16 cellular contexts compared by ENCODE assay signal in the genomic region with DNA sequence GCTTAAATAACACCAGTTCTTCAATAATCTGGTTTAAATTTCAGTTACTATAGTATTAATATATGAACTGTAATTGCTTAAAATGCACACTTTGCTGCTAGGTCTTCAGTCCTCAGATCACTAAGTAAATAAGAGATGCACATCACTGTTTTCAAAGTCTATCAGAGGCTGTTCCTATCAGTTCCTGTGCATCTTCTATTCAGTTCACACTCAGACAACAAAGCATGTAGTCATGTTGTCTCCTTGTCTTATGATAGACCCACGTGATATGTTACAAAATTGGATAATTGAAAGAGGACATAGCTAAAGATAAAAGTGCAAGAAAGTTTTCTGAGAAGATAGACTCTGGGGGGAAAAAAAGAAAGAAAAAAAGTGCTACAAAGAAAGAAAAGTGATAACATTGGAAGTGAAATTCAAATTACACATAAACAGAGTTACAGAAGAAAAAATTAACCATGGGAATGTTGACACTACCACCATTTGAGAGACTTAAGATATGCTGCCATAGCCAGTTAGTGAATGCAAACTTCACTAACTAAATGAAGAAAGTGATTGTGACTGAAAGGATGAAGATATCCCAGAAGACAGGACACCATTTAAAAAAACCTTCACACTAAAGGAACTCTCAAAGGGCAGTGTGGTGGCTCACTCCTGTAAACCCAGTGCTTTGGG. TPM values are rescaled to one million over a fixed set of nuclear protein-coding genes. Genes with fewer than 3 reads are reported as not detected.
DNase-seq lines count a peak whose midpoint lies in the region; ATAC-seq, FAIRE-seq and TF ChIP-seq lines count a peak whose summit lies in the region.
"Had no signal": no experiment of that assay in that cellular context is flagged by ENCODE, and none has a peak within 500 bp of the region (broad histone marks: within the 10 kb centered on the region; RNA-seq: fewer than 3 reads in every experiment).

No MANE protein-coding gene starts in this region.

- H3K36me3 ChIP-seq in SK-N-SH (replicated peaks in 1 of 2; ENCODE audit: control insufficient read depth in 1 of 2, insufficient read depth in 2 of 2, low read length in 1 of 2) (no peaks in the 10 kb centered on the region), trophoblast cell (ENCODE audit: control insufficient read depth in 1 of 2, insufficient read depth in 2 of 2, low read length in 2 of 2) (peaks cover 0 to 2% of the 10 kb centered on the region in 2 experiments)

- no peak overlapping the region for H4K12ac ChIP-seq in trophoblast cell (ENCODE audit: low read depth, low read length)

- H3K9ac ChIP-seq in SK-N-SH: no peak overlapping the region
- H3K9ac ChIP-seq in trophoblast cell (ENCODE audit: low read length): no peak overlapping the region

- H3K18ac ChIP-seq in trophoblast cell (ENCODE audit: low read length): no peak overlapping the region

- no peak overlapping the region for H2AK5ac ChIP-seq in trophoblast cell (ENCODE audit: low read length)

- H3K27me3 ChIP-seq in SK-N-SH (ENCODE audit: insufficient read depth) (no peaks in the 10 kb centered on the region), trophoblast cell (ENCODE audit: insufficient read depth, low read length) (no peaks in the 10 kb centered on the region)

- H4K91ac ChIP-seq in trophoblast cell (ENCODE audit: low read depth, low read length): peak overlapping the region; percentile 6

- FAIRE-seq in D721Med (lab: Jason Lieb, UNC): peak; percentile 64
- FAIRE-seq: GM18507 had no signal

- POLR2A ChIA-PET in SK-N-SH (lab: Yijun Ruan, JAX): no interaction called here

- TF ChIP-seq CTCF in SK-N-SH (IDR thresholded peaks at IDR 0.05) (no peak), D721Med (IDR thresholded peaks at IDR 0.05; ENCODE audit: insufficient read depth, missing control alignments) (no peak), coronary artery (IDR thresholded peaks at IDR 0.05) (no peak)

- TF ChIP-seq EP300 in SK-N-SH (IDR thresholded peaks at IDR 0.05; ENCODE audit: borderline replicate concordance in 1 of 2, low read depth in 1 of 2, low read length in 1 of 2): no peak

- ATAC-seq in SK-N-SH treated with all-trans-retinoic acid at 6 μM for 48 hours: no peak
- no peak for ATAC-seq in HG03342 (IDR thresholded peaks at IDR 0.05; ENCODE audit: unreplicated experiment)
- ATAC-seq: GM23338 had no signal

- H3K4me3 ChIP-seq in SK-N-SH (ENCODE audit: low read depth in 2 of 2, low read length in 1 of 2) (no peak overlapping the region), trophoblast cell (ENCODE audit: low read depth, low read length) (no peak overlapping the region), coronary artery (no peak overlapping the region)
- H3K4me3 ChIP-seq: GM23338 had no signal

- no peak overlapping the region for H3K14ac ChIP-seq in trophoblast cell (ENCODE audit: low read length)

- H2AFZ ChIP-seq in SK-N-SH (ENCODE audit: low read depth) (0 out of 2 replicates have a peak overlapping the region, but pooled peaks have one; percentile 19), trophoblast cell (ENCODE audit: insufficient read depth, low read length, poor library complexity) (no peak overlapping the region)
- H2AFZ ChIP-seq: GM23338 had no signal

- H3K4me1 ChIP-seq in SK-N-SH (ENCODE audit: control insufficient read depth in 1 of 2, insufficient read depth in 2 of 2, low read depth in 1 of 2, low read length in 1 of 2) (no peaks in the 10 kb centered on the region), trophoblast cell (ENCODE audit: control insufficient read depth in 1 of 2, insufficient read depth in 2 of 2, low read length in 2 of 2) (no peaks in the 10 kb centered on the region)

- no peak overlapping the region for H3K27ac ChIP-seq in SK-N-SH (ENCODE audit: low read depth in 2 of 2, low read length in 1 of 2)
- no peak overlapping the region for H3K27ac ChIP-seq in trophoblast cell (ENCODE audit: low read depth, low read length)
- no peak overlapping the region for H3K27ac ChIP-seq in coronary artery
- H3K27ac ChIP-seq: C4-2B had no signal

- H3K4ac ChIP-seq in trophoblast cell (ENCODE audit: low read depth, low read length): no peak overlapping the region

- H2BK120ac ChIP-seq in trophoblast cell (ENCODE audit: insufficient read depth, low read length, poor library complexity): no peak overlapping the region

- in situ Hi-C loops in SK-MEL-5 (cut with HindIII; ENCODE audit: low pct_unique_long_range_greater_than_20kb, low sequenced_read_pairs): no loop called here

- H3K23ac ChIP-seq in trophoblast cell (ENCODE audit: low read length): no peak overlapping the region

- no peak overlapping the region for H4K8ac ChIP-seq in trophoblast cell (ENCODE audit: low read depth, low read length)

- no peak overlapping the region for H2BK5ac ChIP-seq in trophoblast cell (ENCODE audit: low read depth, low read length, poor library complexity)

- CTCF ChIA-PET in SK-N-SH (lab: Yijun Ruan, JAX): interaction anchor here (0.6 kb wide), 1 partner anchor 15 kb away, joined by 3 read pairs; no protein-coding TSS in a partner anchor

- no peaks in the 10 kb centered on the region for H3K79me1 ChIP-seq in trophoblast cell (ENCODE audit: low read length)

- no peaks in the 10 kb centered on the region for H3K79me2 ChIP-seq in SK-N-SH (ENCODE audit: insufficient read depth)
- no peaks in the 10 kb centered on the region for H3K79me2 ChIP-seq in trophoblast cell (ENCODE audit: control insufficient read depth, insufficient read depth, low read length, poor library complexity)

- no peak for TF ChIP-seq RAD21 in SK-N-SH (IDR thresholded peaks at IDR 0.05; ENCODE audit: low read length)

- no peak for DNase-seq in SK-N-SH
- no peak for DNase-seq in D721Med (ENCODE audit: insufficient read length, low spot score)
- DNase-seq in SK-MEL-5 (ENCODE audit: low read depth, low spot score): peak; percentile 74
- DNase-seq in trophoblast cell: no peak
- no peak for DNase-seq in coronary artery (ENCODE audit: low spot score)
- DNase-seq in NCI-H1436 treated with DMSO at 0.1 percent for 48 hours (lab: John Stamatoyannopoulos, UW): no peak
- DNase-seq: 8988T; CD4-positive, alpha-beta memory T cell; COR-L47; DND-41; GDM1 had no signal

- H3K4me2 ChIP-seq in SK-N-SH (no peak overlapping the region), trophoblast cell (ENCODE audit: low read length) (no peak overlapping the region)
- H3K4me2 ChIP-seq: GM23338 had no signal

- no peaks in the 10 kb centered on the region for H4K20me1 ChIP-seq in SK-N-SH (ENCODE audit: insufficient read depth)

- H2BK12ac ChIP-seq in trophoblast cell (ENCODE audit: low read length): peak overlapping the region; percentile 17

- no peaks in the 10 kb centered on the region for H3K9me3 ChIP-seq in SK-N-SH
- H3K9me3 ChIP-seq in trophoblast cell (ENCODE audit: insufficient read depth, low read depth, low read length): peaks cover 8% of the 10 kb centered on the region

- 64% methylated on average over 1 of the region's 1 CpG for WGBS in SK-N-SH (ENCODE audit: low lambda C conversion rate)
- no CpG with 5 or more reads among the region's 1 CpG for WGBS in trophoblast cell (ENCODE audit: extremely low coverage, insufficient coverage, insufficient read length)

- no peaks in the 10 kb centered on the region for H3F3A ChIP-seq in SK-N-SH (replicated peaks; ENCODE audit: insufficient read depth)

- no peaks in the 10 kb centered on the region for H3K9me2 ChIP-seq in SK-N-SH

TF ChIP-seq in SK-N-SH, 30 proteins besides CTCF, POLR2A, EP300 and RAD21 (continues in another document):
- TF ChIP-seq MXI1 (IDR thresholded peaks at IDR 0.05; ENCODE audit: low read depth, low read length) (no peak), JUND (IDR thresholded peaks at IDR 0.05) (no peak), CHD2 (IDR thresholded peaks at IDR 0.05; ENCODE audit: low read length, partially characterized antibody) (no peak), MEF2A (IDR thresholded peaks at IDR 0.05; ENCODE audit: borderline replicate concordance, low read depth) (no peak), SIN3A (IDR thresholded peaks at IDR 0.05; ENCODE audit: borderline replicate concordance, low read depth, low read length) (no peak), FOXJ3 (CRISPR knock-in tag; IDR thresholded peaks at IDR 0.05) (no peak), ELF1 (IDR thresholded peaks at IDR 0.05) (no peak)
- TF ChIP-seq, protein P1, sequence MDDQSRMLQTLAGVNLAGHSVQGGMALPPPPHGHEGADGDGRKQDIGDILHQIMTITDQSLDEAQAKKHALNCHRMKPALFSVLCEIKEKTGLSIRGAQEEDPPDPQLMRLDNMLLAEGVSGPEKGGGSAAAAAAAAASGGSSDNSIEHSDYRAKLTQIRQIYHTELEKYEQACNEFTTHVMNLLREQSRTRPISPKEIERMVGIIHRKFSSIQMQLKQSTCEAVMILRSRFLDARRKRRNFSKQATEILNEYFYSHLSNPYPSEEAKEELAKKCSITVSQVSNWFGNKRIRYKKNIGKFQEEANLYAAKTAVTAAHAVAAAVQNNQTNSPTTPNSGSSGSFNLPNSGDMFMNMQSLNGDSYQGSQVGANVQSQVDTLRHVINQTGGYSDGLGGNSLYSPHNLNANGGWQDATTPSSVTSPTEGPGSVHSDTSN (IDR thresholded peaks at IDR 0.05): no peak

RNA-seq across cellular contexts. Expression of a gene that starts 33.9 kb away (rescaled TPM):
- polyA plus RNA-seq in SK-N-SH (2012; rRNA removed): 15.7 and 21.0 TPM in 2 replicates
- 23.2 and 27.4 TPM in 2 replicates for polyA plus RNA-seq in SK-N-SH (2012; cell fraction: cytosol; rRNA removed)
- 6.3 and 18.2 TPM in 2 replicates for polyA plus RNA-seq in SK-N-SH (2012; cell fraction: nucleus; rRNA removed)
- total RNA-seq in SK-MEL-5 (2014; rRNA removed; shearing (Covaris generic)): 90.8 and 97.2 TPM in 2 replicates
- 60.3 and 77.2 TPM in 2 replicates for polyA plus RNA-seq in SK-MEL-5 (2015; cell fraction: cytosol; rRNA removed)
- polyA plus RNA-seq in SK-MEL-5 (2015; cell fraction: nucleus; rRNA removed): 33.2 and 39.5 TPM in 2 replicates
- polyA plus RNA-seq in trophoblast cell (2013): 21.3 and 22.6 TPM in 2 replicates
